1 cellular context compared by ENCODE assay signal in the genomic region with DNA sequence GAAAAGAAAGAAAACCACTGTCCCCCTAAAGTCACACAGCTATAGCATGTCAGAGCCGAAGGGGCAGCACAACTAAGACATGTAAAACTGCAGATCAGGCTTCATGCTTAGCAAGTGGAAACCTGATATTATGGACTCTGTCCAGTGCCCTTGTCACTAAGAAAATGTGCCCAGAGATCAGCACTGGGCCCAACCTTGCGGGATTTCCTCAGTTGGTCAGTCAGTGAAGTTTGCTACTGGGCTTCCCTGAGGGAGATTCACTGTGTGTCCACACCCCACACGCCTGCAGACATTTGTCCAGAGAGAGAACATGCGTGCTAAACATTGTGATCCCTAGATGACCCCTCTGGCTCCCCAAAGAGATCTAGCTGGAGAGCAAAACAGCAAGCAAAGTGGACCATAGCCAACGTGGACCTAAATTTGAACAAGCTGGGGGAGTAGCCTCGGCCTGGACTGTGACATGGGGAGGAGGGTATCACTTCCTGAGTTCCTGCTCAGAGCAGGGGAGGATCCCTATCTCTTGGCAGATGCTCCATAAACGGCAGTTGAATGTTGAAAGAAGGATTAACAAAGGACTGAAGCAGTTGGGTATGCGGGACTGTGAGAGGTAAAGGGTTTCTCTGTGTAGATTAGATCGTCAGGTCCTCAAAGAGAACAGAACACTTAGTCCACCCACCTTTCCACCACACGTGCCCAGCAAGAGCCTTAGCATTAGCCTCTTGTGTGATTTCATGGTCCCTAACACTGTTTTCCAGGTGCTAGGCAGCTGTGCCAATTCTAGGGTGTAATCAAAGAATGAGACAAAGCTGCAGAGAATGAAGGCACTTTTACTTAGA.
TF ChIP-seq lines count a peak whose summit lies in the region.

No MANE protein-coding gene starts in this region.

TF ChIP-seq in HepG2, 621 proteins besides CTCF, POLR2A, EP300 and RAD21:
- TF ChIP-seq ZNF263 (CRISPR knock-in tag; IDR thresholded peaks at IDR 0.05) (peak; percentile 80), DMTF1 (CRISPR knock-in tag; IDR thresholded peaks at IDR 0.05) (no peak), ZFX (CRISPR knock-in tag; IDR thresholded peaks at IDR 0.05; ENCODE audit: low read depth) (no peak), HMG20B (CRISPR knock-in tag; conservative IDR thresholded peaks at IDR 0.05) (no peak), ZNF501 (CRISPR knock-in tag; IDR thresholded peaks at IDR 0.05) (peak; percentile 30; the same call in 1 of the 2 replicates), PITX1 (CRISPR knock-in tag; IDR thresholded peaks at IDR 0.05) (0 out of 2 replicates have a peak, but pooled peaks have one; percentile 50), E2F1 (CRISPR knock-in tag; IDR thresholded peaks at IDR 0.05) (no peak)
